Comparison of ENCODE assay signal across 8 cellular contexts in the genomic region with DNA sequence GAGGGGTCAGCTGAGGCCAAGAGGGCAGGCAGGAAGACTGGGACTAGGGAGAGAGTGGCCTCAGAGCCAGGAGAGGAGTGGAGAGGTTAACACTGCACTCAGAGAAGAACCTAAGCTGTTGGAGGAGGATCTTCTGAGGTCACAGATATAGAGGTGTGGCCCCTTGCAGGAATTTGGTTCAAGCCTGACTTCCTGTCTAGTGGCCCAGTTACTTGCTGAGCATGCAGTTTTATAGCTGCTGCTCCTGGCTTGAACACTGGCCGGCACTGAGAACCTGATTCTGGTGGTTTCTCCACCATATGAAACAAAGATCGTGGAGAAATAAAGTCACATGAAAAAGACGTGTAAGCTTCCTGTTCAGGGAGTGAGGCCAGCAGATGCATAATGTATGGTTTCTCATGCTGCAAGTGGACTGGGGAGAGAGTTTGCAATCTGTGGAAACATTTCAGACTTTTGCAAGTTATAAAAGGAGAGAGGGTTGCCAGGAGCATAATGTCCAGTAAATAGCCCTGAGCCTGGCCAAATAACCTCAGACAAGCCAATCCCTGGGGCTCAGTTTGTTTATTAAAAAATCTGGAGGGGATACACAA.
DNase-seq lines count a peak whose midpoint lies in the region; ATAC-seq, FAIRE-seq and TF ChIP-seq lines count a peak whose summit lies in the region.

No MANE protein-coding gene starts in this region.

- H3K4me2 ChIP-seq in SK-N-SH = 0 out of 2 replicates have a peak overlapping the region, but pooled peaks have one; percentile 17

- WGBS in SK-N-SH (ENCODE audit: low lambda C conversion rate) = 36% methylated on average over 3 of the region's 3 CpGs
- 27 to 46% (median 36%) methylated on average over 3 of the region's 3 CpGs for WGBS in heart left ventricle, 4 donors
- 18 to 34% methylated on average over 3 of the region's 3 CpGs for WGBS in testis, 2 donors
- 28 to 60% methylated on average over 1 to 3 of the region's 3 CpGs for WGBS in esophagus squamous epithelium, 2 donors

- intact Hi-C loops in heart left ventricle (cut with DNase I) = loop anchor here in 1 of 10 donors (10.0 kb wide), 1 partner anchor 102 kb away; no protein-coding TSS in a partner anchor
- intact Hi-C loops in testis (cut with DNase I; ENCODE audit: low total_unique reads) = no loop called here
- intact Hi-C loops in esophagus squamous epithelium (cut with DNase I) = no loop called here

- H3K9ac ChIP-seq in SK-N-SH = no peak overlapping the region

- H3K36me3 ChIP-seq in SK-N-SH (replicated peaks in 1 of 2; ENCODE audit: control insufficient read depth in 1 of 2, insufficient read depth in 2 of 2, low read length in 1 of 2) (peaks cover 0 to 13% of the 10 kb centered on the region in 2 experiments), heart left ventricle (no peaks in the 10 kb centered on the region), testis (ENCODE audit: low read depth, missing control alignments) (no peaks in the 10 kb centered on the region), esophagus squamous epithelium (no peaks in the 10 kb centered on the region)

- CTCF ChIA-PET in SK-N-SH (lab: Yijun Ruan, JAX) = interaction anchor here (1.0 to 1.4 kb wide), 2 partner anchors 45 to 201 kb away, joined by 3 read pairs; no protein-coding TSS in a partner anchor

- H3K27ac ChIP-seq in SK-N-SH (ENCODE audit: low read depth in 2 of 2, low read length in 1 of 2) = 0 out of 4 replicates have a peak overlapping the region, but pooled peaks of 1 of the 2 experiments have one; percentile 14
- H3K27ac ChIP-seq in heart left ventricle = peak overlapping the region in 9 of 12 donors; percentile 7 to 74 (median 35)
- peak overlapping the region in 1 of 2 donors; percentile 54 for H3K27ac ChIP-seq in testis
- H3K27ac ChIP-seq in esophagus squamous epithelium = peak overlapping the region in 2 of 4 donors; percentile 60 to 65

- no peaks in the 10 kb centered on the region for H3K9me2 ChIP-seq in SK-N-SH

- TF ChIP-seq EP300 in SK-N-SH (IDR thresholded peaks at IDR 0.05; ENCODE audit: borderline replicate concordance in 1 of 2, low read depth in 1 of 2, low read length in 1 of 2) = no peak

- peak; percentile 62 for FAIRE-seq in GM18507 (lab: Jason Lieb, UNC)

- TF ChIP-seq RAD21 in SK-N-SH (IDR thresholded peaks at IDR 0.05; ENCODE audit: low read length) = no peak

- H3K4me3 ChIP-seq in SK-N-SH (ENCODE audit: low read depth in 2 of 2, low read length in 1 of 2) = no peak overlapping the region
- H3K4me3 ChIP-seq in heart left ventricle = no peak overlapping the region
- no peak overlapping the region for H3K4me3 ChIP-seq in testis
- no peak overlapping the region for H3K4me3 ChIP-seq in esophagus squamous epithelium

- ATAC-seq in heart left ventricle = peak; percentile 66 to 78 (median 68)

- peaks cover 80% of the 10 kb centered on the region for H3K79me2 ChIP-seq in SK-N-SH (ENCODE audit: insufficient read depth)

- POLR2A ChIA-PET in SK-N-SH (lab: Yijun Ruan, JAX) = interaction anchor here (0.7 kb wide), 1 partner anchor 79 kb away, joined by 3 read pairs; no protein-coding TSS in a partner anchor

- 0 out of 2 replicates have a peak, but pooled peaks cover 3% of the 10 kb centered on the region for H4K20me1 ChIP-seq in SK-N-SH (ENCODE audit: insufficient read depth)

- H3K27me3 ChIP-seq in SK-N-SH (ENCODE audit: insufficient read depth) (no peaks in the 10 kb centered on the region), heart left ventricle (no peaks in the 10 kb centered on the region), testis (no peaks in the 10 kb centered on the region), esophagus squamous epithelium (no peaks in the 10 kb centered on the region)

- H3K9me3 ChIP-seq in SK-N-SH (no peaks in the 10 kb centered on the region), heart left ventricle (no peaks in the 10 kb centered on the region), testis (no peaks in the 10 kb centered on the region), esophagus squamous epithelium (no peaks in the 10 kb centered on the region)

- H3K4me1 ChIP-seq in SK-N-SH (ENCODE audit: control insufficient read depth in 1 of 2, insufficient read depth in 2 of 2, low read depth in 1 of 2, low read length in 1 of 2) = peaks cover 14 to 35% of the 10 kb centered on the region in 2 experiments; a peak in 3 of 4 replicates
- H3K4me1 ChIP-seq in heart left ventricle = peaks cover 0 to 63% (median 15%) of the 10 kb centered on the region in 12 donors
- peaks cover 30% of the 10 kb centered on the region for H3K4me1 ChIP-seq in testis
- H3K4me1 ChIP-seq in esophagus squamous epithelium = peaks cover 0 to 44% (median 21%) of the 10 kb centered on the region in 3 donors

- TF ChIP-seq POLR2A in heart left ventricle (IDR thresholded peaks at IDR 0.05) (peak in 1 of 2 donors; percentile 10), testis (IDR thresholded peaks at IDR 0.05) (no peak), esophagus squamous epithelium (IDR thresholded peaks at IDR 0.05) (no peak)

- DNase-seq in GM18507 (ENCODE audit: extremely low spot score, insufficient read length, low read depth) = peak; percentile 9
- peak; percentile 13 for DNase-seq in H4 (ENCODE audit: low spot score)
- no peak for DNase-seq in SK-N-SH
- DNase-seq in heart left ventricle = peak in 3 of 5 donors; percentile 29 to 55 (median 29)
- peak; percentile 62 for DNase-seq in testis
- no peak for DNase-seq in esophagus squamous epithelium (lab: John Stamatoyannopoulos, UW)
- no peak for DNase-seq in SK-N-DZ (ENCODE audit: low spot score)
- DNase-seq in activated CD4-positive, alpha-beta T cell treated with anti-CD3 and anti-CD28 coated beads, Interleukin-2, amount 50 U/mL, for 48 hours = no peak

- no peak overlapping the region for H2AFZ ChIP-seq in SK-N-SH (ENCODE audit: low read depth)

- TF ChIP-seq CTCF in SK-N-SH (IDR thresholded peaks at IDR 0.05) (no peak), heart left ventricle (IDR thresholded peaks at IDR 0.05) (no peak), testis (IDR thresholded peaks at IDR 0.05) (no peak), esophagus squamous epithelium (IDR thresholded peaks at IDR 0.05) (no peak)

- H3F3A ChIP-seq in SK-N-SH (replicated peaks; ENCODE audit: insufficient read depth) = peaks cover 13% of the 10 kb centered on the region

TF ChIP-seq in SK-N-SH, 30 proteins besides CTCF, POLR2A, EP300 and RAD21:
- TF ChIP-seq RFX5 (IDR thresholded peaks at IDR 0.05; ENCODE audit: low read length) (no peak), GATA2 (CRISPR knock-in tag; IDR thresholded peaks at IDR 0.05) (no peak), JUND (IDR thresholded peaks at IDR 0.05) (no peak), MXI1 (IDR thresholded peaks at IDR 0.05; ENCODE audit: low read depth, low read length) (no peak), TCF12 (IDR thresholded peaks at IDR 0.05) (no peak), TEAD4 (IDR thresholded peaks at IDR 0.05; ENCODE audit: borderline replicate concordance, insufficient read depth) (no peak), POLR2AphosphoS5 (IDR thresholded peaks at IDR 0.05; ENCODE audit: low read depth, low read length) (no peak), FOXJ3 (CRISPR knock-in tag; IDR thresholded peaks at IDR 0.05) (no peak), SMC3 (IDR thresholded peaks at IDR 0.05; ENCODE audit: low read depth, low read length) (no peak), SIN3A (IDR thresholded peaks at IDR 0.05; ENCODE audit: borderline replicate concordance, low read depth, low read length) (no peak)
- TF ChIP-seq, protein P1, sequence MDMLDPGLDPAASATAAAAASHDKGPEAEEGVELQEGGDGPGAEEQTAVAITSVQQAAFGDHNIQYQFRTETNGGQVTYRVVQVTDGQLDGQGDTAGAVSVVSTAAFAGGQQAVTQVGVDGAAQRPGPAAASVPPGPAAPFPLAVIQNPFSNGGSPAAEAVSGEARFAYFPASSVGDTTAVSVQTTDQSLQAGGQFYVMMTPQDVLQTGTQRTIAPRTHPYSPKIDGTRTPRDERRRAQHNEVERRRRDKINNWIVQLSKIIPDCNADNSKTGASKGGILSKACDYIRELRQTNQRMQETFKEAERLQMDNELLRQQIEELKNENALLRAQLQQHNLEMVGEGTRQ (IDR thresholded peaks at IDR 0.05; ENCODE audit: borderline replicate concordance, low read depth, low read length) = no peak
- TF ChIP-seq, protein P2, sequence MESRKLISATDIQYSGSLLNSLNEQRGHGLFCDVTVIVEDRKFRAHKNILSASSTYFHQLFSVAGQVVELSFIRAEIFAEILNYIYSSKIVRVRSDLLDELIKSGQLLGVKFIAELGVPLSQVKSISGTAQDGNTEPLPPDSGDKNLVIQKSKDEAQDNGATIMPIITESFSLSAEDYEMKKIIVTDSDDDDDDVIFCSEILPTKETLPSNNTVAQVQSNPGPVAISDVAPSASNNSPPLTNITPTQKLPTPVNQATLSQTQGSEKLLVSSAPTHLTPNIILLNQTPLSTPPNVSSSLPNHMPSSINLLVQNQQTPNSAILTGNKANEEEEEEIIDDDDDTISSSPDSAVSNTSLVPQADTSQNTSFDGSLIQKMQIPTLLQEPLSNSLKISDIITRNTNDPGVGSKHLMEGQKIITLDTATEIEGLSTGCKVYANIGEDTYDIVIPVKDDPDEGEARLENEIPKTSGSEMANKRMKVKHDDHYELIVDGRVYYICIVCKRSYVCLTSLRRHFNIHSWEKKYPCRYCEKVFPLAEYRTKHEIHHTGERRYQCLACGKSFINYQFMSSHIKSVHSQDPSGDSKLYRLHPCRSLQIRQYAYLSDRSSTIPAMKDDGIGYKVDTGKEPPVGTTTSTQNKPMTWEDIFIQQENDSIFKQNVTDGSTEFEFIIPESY (IDR thresholded peaks at IDR 0.05; ENCODE audit: borderline replicate concordance, low read depth) = no peak
- TF ChIP-seq, protein P3, sequence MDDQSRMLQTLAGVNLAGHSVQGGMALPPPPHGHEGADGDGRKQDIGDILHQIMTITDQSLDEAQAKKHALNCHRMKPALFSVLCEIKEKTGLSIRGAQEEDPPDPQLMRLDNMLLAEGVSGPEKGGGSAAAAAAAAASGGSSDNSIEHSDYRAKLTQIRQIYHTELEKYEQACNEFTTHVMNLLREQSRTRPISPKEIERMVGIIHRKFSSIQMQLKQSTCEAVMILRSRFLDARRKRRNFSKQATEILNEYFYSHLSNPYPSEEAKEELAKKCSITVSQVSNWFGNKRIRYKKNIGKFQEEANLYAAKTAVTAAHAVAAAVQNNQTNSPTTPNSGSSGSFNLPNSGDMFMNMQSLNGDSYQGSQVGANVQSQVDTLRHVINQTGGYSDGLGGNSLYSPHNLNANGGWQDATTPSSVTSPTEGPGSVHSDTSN (IDR thresholded peaks at IDR 0.05) = no peak

Comparison
In these comparisons a context has a peak if more than half of its experiments do, and no peak if none do; other contexts are left out.
1. DNase-seq: peak in GM18507 (single experiment), H4 (single experiment), heart left ventricle (3 of 5) and testis (single experiment); none in SK-N-SH (single experiment), esophagus squamous epithelium (single experiment), SK-N-DZ (single experiment) and activated CD4-positive, alpha-beta T cell treated with anti-CD3 and anti-CD28 coated beads, Interleukin-2, amount 50 U/mL, for 48 hours (0 of 2).